Comparison of ENCODE assay signal across 23 cellular contexts in genomic region chr2:239716009-239716408, GRCh38.
"Had no signal": no experiment of that assay in that cellular context is flagged by ENCODE, and none has a peak within 500 bp of the region (broad histone marks: within the 10 kb centered on the region; RNA-seq: fewer than 3 reads in every experiment).

No MANE protein-coding gene starts in this region.

- H3K27ac ChIP-seq: colonic mucosa, gastrocnemius medialis, parathyroid adenoma, psoas muscle, right atrium auricular region, spleen, thoracic aorta, vagina had no signal

- H3K9me3 ChIP-seq: colonic mucosa, gastrocnemius medialis, thoracic aorta, vagina had no signal

- H3K4me3 Mint-ChIP-seq: activated T-cell treated with anti-CD3 and anti-CD28 coated beads, Interleukin-2, amount 50 U/mL, for 24 hours; effector memory CD8-positive, alpha-beta T cell; natural killer cell treated with Interleukin-12 subunit alpha and Interleukin-12 subunit beta and Interleukin-15 and Interleukin-18, amount 100 ng/mL, for 72 hours had no signal

- DNase-seq: activated CD4-positive, alpha-beta T cell treated with anti-CD3 and anti-CD28 coated beads for 4 hours; activated CD4-positive, alpha-beta T cell treated with anti-CD3 and anti-CD28 coated beads, Interleukin-2, amount 50 U/mL, for 4 hours; activated CD8-positive, alpha-beta memory T cell treated with anti-CD3 and anti-CD28 coated beads, Interleukin-2, amount 50 U/mL, for 48 hours; activated gamma-delta T cell treated with Interleukin-2 at 50 U/mL for 16 hours; activated naive CD4-positive, alpha-beta T cell treated with anti-CD3 and anti-CD28 coated beads, Interleukin-2, amount 50 U/mL, for 16 hours; amniotic stem cell; colonic mucosa; effector memory CD8-positive, alpha-beta T cell; erythroblast; glutamatergic neuron; stimulated activated naive CD8-positive, alpha-beta T cell treated with anti-CD3 and anti-CD28 coated beads, Interleukin-15, Interleukin-2, amounts not matched to agents 100 U/mL and 50 U/mL, for 24 hours; trophoblast cell had no signal

- H3K9ac ChIP-seq: parathyroid adenoma had no signal

- H3K36me3 ChIP-seq: breast epithelium, colonic mucosa, gastrocnemius medialis, right atrium auricular region, spleen, thoracic aorta, vagina had no signal

- H2AFZ ChIP-seq: parathyroid adenoma had no signal

- H3K27me3 ChIP-seq: breast epithelium, colonic mucosa, gastrocnemius medialis, right atrium auricular region, vagina had no signal

- H3K4me3 ChIP-seq: breast epithelium, colonic mucosa, gastrocnemius medialis, mucosa of descending colon, psoas muscle, right atrium auricular region, spleen, thoracic aorta, vagina had no signal

- H3K4me1 ChIP-seq: colonic mucosa, gastrocnemius medialis, parathyroid adenoma, psoas muscle, right atrium auricular region had no signal

- H3K27ac Mint-ChIP-seq: activated T-cell treated with anti-CD3 and anti-CD28 coated beads, Interleukin-2, amount 50 U/mL, for 24 hours; effector memory CD8-positive, alpha-beta T cell; natural killer cell treated with Interleukin-12 subunit alpha and Interleukin-12 subunit beta and Interleukin-15 and Interleukin-18, amount 100 ng/mL, for 72 hours had no signal

- H3K79me2 ChIP-seq: parathyroid adenoma had no signal

- H3K36me3 Mint-ChIP-seq: natural killer cell treated with Interleukin-12 subunit alpha and Interleukin-12 subunit beta and Interleukin-15 and Interleukin-18, amount 100 ng/mL, for 72 hours had no signal
